9 cellular contexts compared by ENCODE assay signal in the genomic region with DNA sequence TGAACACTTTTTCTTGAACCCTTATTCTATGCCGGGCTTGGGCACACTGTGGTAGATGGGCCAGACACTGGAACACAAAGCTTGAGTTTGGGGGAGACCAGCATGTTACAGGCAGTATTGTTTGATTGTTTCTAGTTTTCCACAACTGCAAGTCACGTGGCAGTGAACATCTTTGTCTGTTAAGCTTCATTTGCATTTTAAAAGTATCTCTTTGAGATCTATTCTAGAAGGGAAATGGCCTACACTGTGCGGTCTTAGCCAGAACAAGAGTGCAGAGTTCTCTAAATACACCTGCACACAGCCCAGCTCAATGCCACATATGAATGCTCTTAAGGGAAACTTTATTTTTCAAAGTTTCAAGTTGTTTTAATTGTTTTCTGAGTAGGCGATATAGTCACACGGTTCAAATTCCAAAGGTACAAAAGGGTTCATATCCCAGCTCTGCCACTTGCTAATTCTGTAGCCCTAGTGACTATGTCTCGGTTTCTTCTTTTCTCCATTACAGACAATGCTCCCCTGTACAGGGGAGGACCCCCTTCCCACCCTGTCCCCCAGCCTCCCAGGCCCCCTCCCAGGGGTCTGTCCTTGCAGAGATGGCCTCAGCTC. TPM values are rescaled to one million over a fixed set of nuclear protein-coding genes. Genes with fewer than 3 reads are reported as not detected.
DNase-seq lines count a peak whose midpoint lies in the region; ATAC-seq and TF ChIP-seq lines count a peak whose summit lies in the region.
"Had no signal": no experiment of that assay in that cellular context is flagged by ENCODE, and none has a peak within 500 bp of the region (broad histone marks: within the 10 kb centered on the region; RNA-seq: fewer than 3 reads in every experiment).

No MANE protein-coding gene starts in this region.

- H3K79me2 ChIP-seq in OCI-LY7 (ENCODE audit: insufficient read depth, low read depth, low read length) = no peaks in the 10 kb centered on the region

- WGBS in esophagus muscularis mucosa = 95% methylated on average over 6 of the region's 6 CpGs

- no peaks in the 10 kb centered on the region for H3K9me2 ChIP-seq in OCI-LY7 (ENCODE audit: insufficient read depth, low read length)

- intact Hi-C loops in OCI-LY7 (cut with micrococcal nuclease; ENCODE audit: unreplicated experiment) = no loop called here
- intact Hi-C loops in esophagus muscularis mucosa (cut with DNase I) = no loop called here

- BruUV-seq in OCI-LY7 (replicated peaks; lab: Mats Ljungman, UMichigan) = no TSS peak

- no peak for TF ChIP-seq POLR2A in esophagus muscularis mucosa (IDR thresholded peaks at IDR 0.05; ENCODE audit: low read depth)

- H3K4me1 ChIP-seq in OCI-LY7 (ENCODE audit: insufficient read depth, low read length, poor library complexity, severe bottlenecking) (peaks cover 36% of the 10 kb centered on the region), stomach smooth muscle (ENCODE audit: control insufficient read depth, insufficient read depth, low read length) (peaks cover 30% of the 10 kb centered on the region), esophagus muscularis mucosa (peaks cover 29 to 49% (median 34%) of the 10 kb centered on the region in 4 donors)

- H3K9me3 ChIP-seq in OCI-LY7 (ENCODE audit: low read length) (no peaks in the 10 kb centered on the region), stomach smooth muscle (ENCODE audit: control insufficient read depth in 2 of 2, low read length in 2 of 2) (no peaks in the 10 kb centered on the region), esophagus muscularis mucosa (no peaks in the 10 kb centered on the region)

- CTCF ChIA-PET in OCI-LY7 (lab: Charles Lee; ENCODE audit: unreplicated experiment) = no interaction called here

- peak overlapping the region; percentile 25 for H3K4me2 ChIP-seq in OCI-LY7 (ENCODE audit: low read length)

- ATAC-seq in GM19035 (IDR thresholded peaks at IDR 0.05; ENCODE audit: unreplicated experiment) = peak; percentile 68
- peak; percentile 73 for ATAC-seq in HG02642 (IDR thresholded peaks at IDR 0.05; ENCODE audit: poor library complexity, unreplicated experiment)

- no peaks in the 10 kb centered on the region for H4K20me1 ChIP-seq in OCI-LY7 (ENCODE audit: insufficient read depth, low read length)

- DNase-seq in OCI-LY7 (ENCODE audit: low spot score) (peak; percentile 44), cerebellum (ENCODE audit: low spot score) (no peak), esophagus muscularis mucosa (ENCODE audit: extremely low spot score) (no peak), foreskin melanocyte (no peak)
- DNase-seq: activated effector memory CD4-positive, alpha-beta T cell treated with anti-CD3 and anti-CD28 coated beads, Interleukin-2, amount 50 U/mL, for 16 hours had no signal

- no peaks in the 10 kb centered on the region for H3K36me3 ChIP-seq in OCI-LY7 (ENCODE audit: insufficient read depth, low read length)
- H3K36me3 ChIP-seq in stomach smooth muscle (ENCODE audit: control insufficient read depth in 2 of 2, insufficient read depth in 2 of 2, low read length in 2 of 2) = no peaks in the 10 kb centered on the region
- H3K36me3 ChIP-seq in esophagus muscularis mucosa = no peaks in the 10 kb centered on the region

- H2AFZ ChIP-seq in OCI-LY7 (ENCODE audit: low read length) = peak overlapping the region; percentile 57; the same call in 1 of the 2 replicates

- no peaks in the 10 kb centered on the region for H3K27me3 ChIP-seq in stomach smooth muscle (ENCODE audit: control insufficient read depth in 1 of 2, insufficient read depth in 2 of 2, low read length in 2 of 2)
- H3K27me3 ChIP-seq in esophagus muscularis mucosa = no peaks in the 10 kb centered on the region

- H3K27ac ChIP-seq in OCI-LY7 (ENCODE audit: low read depth, low read length, poor library complexity, severe bottlenecking) = peak overlapping the region; percentile 34
- peak overlapping the region; percentile 84 for H3K27ac ChIP-seq in stomach smooth muscle (ENCODE audit: low read length)
- peak overlapping the region in 1 of 4 donors; percentile 82 for H3K27ac ChIP-seq in esophagus muscularis mucosa (replicated peaks in 1 of 4)
- H3K27ac ChIP-seq: SK-N-MC had no signal

- TF ChIP-seq CTCF in OCI-LY7 (conservative IDR thresholded peaks at IDR 0.05; ENCODE audit: low read length) (no peak), esophagus muscularis mucosa (IDR thresholded peaks at IDR 0.05) (no peak)

- POLR2A ChIA-PET in OCI-LY7 (lab: Charles Lee) = interaction anchor here (0.6 kb wide), 1 partner anchor 1128 kb away, joined by 3 read pairs; no protein-coding TSS in a partner anchor

- H3K9ac ChIP-seq in stomach smooth muscle (ENCODE audit: low read length in 2 of 2) = no peak overlapping the region

- TF ChIP-seq EP300 in esophagus muscularis mucosa (IDR thresholded peaks at IDR 0.05) = no peak

- H3K4me3 ChIP-seq in OCI-LY7 (ENCODE audit: low read depth, low read length, poor library complexity, severe bottlenecking) (no peak overlapping the region), stomach smooth muscle (ENCODE audit: low read length in 2 of 2) (no peak overlapping the region), esophagus muscularis mucosa (no peak overlapping the region)
- H3K4me3 ChIP-seq: SK-N-MC had no signal

RNA-seq across cellular contexts. Expression of a gene that starts 24.9 kb away (rescaled TPM):
- not detected in 2 replicates for total RNA-seq in OCI-LY7 (2014; rRNA removed; shearing (Covaris generic))
- total RNA-seq in OCI-LY7 (2022) = not detected in 2 replicates
- 1.5 TPM for total RNA-seq in cerebellum
- total RNA-seq in esophagus muscularis mucosa = 10 to 100 TPM; 10.6 to 20.0 (median 13.1) TPM
